1 cellular context compared by ENCODE assay signal in genomic region chr15:43824302-43825246, GRCh38.
TF ChIP-seq lines count a peak whose summit lies in the region.

TSS of gene MFAP1 (minus strand) at chr15:43824690. CDS start at chr15:43824569, 121 bp downstream.

TF ChIP-seq in K562, 482 proteins besides CTCF, POLR2A, EP300 and RAD21 (continued from another document and continues in another):
- TF ChIP-seq SPI1 (IDR thresholded peaks at IDR 0.05; ENCODE audit: borderline replicate concordance, low read depth, low read length) (0 out of 2 replicates have a peak, but pooled peaks have one; percentile 19), KLF6 (CRISPR knock-in tag; IDR thresholded peaks at IDR 0.05; ENCODE audit: borderline replicate concordance) (no peak), DIDO1 (tag; IDR thresholded peaks at IDR 0.05; ENCODE audit: low read depth) (no peak; the same call in 1 of the 2 replicates), CC2D1A (IDR thresholded peaks at IDR 0.05) (peak; percentile 84; the same call in 1 of the 2 replicates), PRDM10 (IDR thresholded peaks at IDR 0.05; ENCODE audit: partially characterized antibody) (peak; percentile 37), EP400 (IDR thresholded peaks at IDR 0.05) (peak; percentile 88), MGA (IDR thresholded peaks at IDR 0.05) (peak; percentile 99), ZNF133 (CRISPR knock-in tag; IDR thresholded peaks at IDR 0.05) (no peak), SMC3 (conservative IDR thresholded peaks at IDR 0.05; ENCODE audit: insufficient read depth, low read depth, low read length) (no peak), STAG1 (CRISPR knock-in tag; IDR thresholded peaks at IDR 0.05; ENCODE audit: borderline replicate concordance) (no peak), KLF13 (tag; IDR thresholded peaks at IDR 0.05; ENCODE audit: borderline replicate concordance, low read depth) (0 out of 2 replicates have a peak, but pooled peaks have one; percentile 40), CEBPZ (IDR thresholded peaks at IDR 0.05; ENCODE audit: borderline replicate concordance, low read depth, low read length) (no peak), DPF2 (IDR thresholded peaks at IDR 0.05) (peak; percentile 67), ZNF407 (IDR thresholded peaks at IDR 0.05; ENCODE audit: low read depth) (0 out of 2 replicates have a peak, but pooled peaks have one; percentile 5), NONO (IDR thresholded peaks at IDR 0.05; ENCODE audit: low read depth in 2 of 2, low read length in 1 of 2) (0 out of 4 replicates have a peak, but pooled peaks of 1 of the 2 experiments have one; percentile 40), ZNF395 (CRISPR knock-in tag; IDR thresholded peaks at IDR 0.05) (peak; percentile 92), ARID2 (IDR thresholded peaks at IDR 0.05) (0 out of 2 replicates have a peak, but pooled peaks have one; percentile 33), ZNF76 (CRISPR knock-in tag; IDR thresholded peaks at IDR 0.05; ENCODE audit: borderline replicate concordance) (peak; percentile 98), STAT5A (IDR thresholded peaks at IDR 0.05; ENCODE audit: borderline replicate concordance, low read length) (peak; percentile 51; the same call in 1 of the 2 replicates), SP1 (CRISPR knock-in tag; IDR thresholded peaks at IDR 0.05) (peak; percentile 86), MEF2A (IDR thresholded peaks at IDR 0.05; ENCODE audit: control insufficient read depth, low read depth, low read length) (0 out of 2 replicates have a peak, but pooled peaks have one; percentile 6)
